Comparison of ENCODE assay signal across 23 cellular contexts in the genomic region with DNA sequence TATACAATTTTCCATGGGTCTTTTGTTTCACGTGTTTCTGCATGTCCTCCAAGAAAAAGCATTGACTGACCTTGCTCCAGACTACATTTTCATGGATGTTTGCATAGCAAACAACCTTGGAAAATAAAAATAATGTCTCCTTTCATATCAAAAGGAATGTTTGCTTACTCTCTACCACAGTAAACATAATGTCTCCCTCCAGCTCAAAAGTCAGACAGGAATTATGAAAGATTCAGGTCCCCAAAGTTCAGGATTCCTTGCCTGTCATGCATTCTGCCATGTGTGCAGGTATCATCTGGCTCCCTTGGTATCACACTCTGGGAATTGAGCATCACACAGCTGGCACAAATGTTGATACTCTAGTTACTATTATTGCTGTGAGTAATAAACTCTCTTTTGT.
"Had no signal": no experiment of that assay in that cellular context is flagged by ENCODE, and none has a peak within 500 bp of the region (broad histone marks: within the 10 kb centered on the region; RNA-seq: fewer than 3 reads in every experiment).

No MANE protein-coding gene starts in this region.

- ATAC-seq: effector memory CD8-positive, alpha-beta T cell; heart right ventricle; lower lobe of right lung; naive thymus-derived CD8-positive, alpha-beta T cell; right cardiac atrium had no signal

- H3K4me3 Mint-ChIP-seq: activated CD4-positive, alpha-beta memory T cell treated with anti-CD3 and anti-CD28 coated beads for 36 hours; activated CD4-positive, alpha-beta T cell treated with anti-CD3 and anti-CD28 coated beads, Interleukin-2, amount 10 ng/mL, durations not matched to agents 24 days and 14 days; activated naive CD4-positive, alpha-beta T cell treated with anti-CD3 and anti-CD28 coated beads for 36 hours; activated naive CD8-positive, alpha-beta T cell treated with anti-CD3 and anti-CD28 coated beads, Interleukin-2, amount 10 ng/mL, durations not matched to agents 7 days and 5 days; activated T-helper 1 cell treated with anti-CD3 and anti-CD28 coated beads, Interleukin-12 subunit alpha, Interleukin-12 subunit beta, Interleukin-2, Interleukin-4 antibody, amounts not matched to agents 30 ng/mL and 10 ng/mL and 1 ng/mL, durations not matched to agents 14 hours and 24 hours and 36 hours; effector memory CD8-positive, alpha-beta T cell; naive thymus-derived CD8-positive, alpha-beta T cell; neural crest cell; T-helper 2 cell treated with Interferon-gamma antibody and Interleukin-4, amounts not matched to agents 5 μg/mL and 100 μg/mL, for 36 hours had no signal

- H3K27me3 Mint-ChIP-seq: activated CD4-positive, alpha-beta memory T cell treated with anti-CD3 and anti-CD28 coated beads for 36 hours; activated CD4-positive, alpha-beta T cell treated with anti-CD3 and anti-CD28 coated beads, Interleukin-2, amount 10 ng/mL, durations not matched to agents 24 days and 14 days; activated naive CD8-positive, alpha-beta T cell treated with anti-CD3 and anti-CD28 coated beads, Interleukin-2, amount 10 ng/mL, durations not matched to agents 7 days and 5 days; effector memory CD8-positive, alpha-beta T cell; naive thymus-derived CD8-positive, alpha-beta T cell had no signal

- H3K27ac Mint-ChIP-seq: activated CD4-positive, alpha-beta memory T cell treated with anti-CD3 and anti-CD28 coated beads for 36 hours; activated CD4-positive, alpha-beta T cell treated with anti-CD3 and anti-CD28 coated beads, Interleukin-2, amount 10 ng/mL, durations not matched to agents 24 days and 14 days; activated naive CD4-positive, alpha-beta T cell treated with anti-CD3 and anti-CD28 coated beads for 36 hours; activated naive CD8-positive, alpha-beta T cell treated with anti-CD3 and anti-CD28 coated beads, Interleukin-2, amount 10 ng/mL, durations not matched to agents 7 days and 5 days; activated T-helper 1 cell treated with anti-CD3 and anti-CD28 coated beads, Interleukin-12 subunit alpha, Interleukin-12 subunit beta, Interleukin-2, Interleukin-4 antibody, amounts not matched to agents 30 ng/mL and 10 ng/mL and 1 ng/mL, durations not matched to agents 14 hours and 24 hours and 36 hours; effector memory CD8-positive, alpha-beta T cell; naive thymus-derived CD8-positive, alpha-beta T cell; T-helper 2 cell treated with Interferon-gamma antibody and Interleukin-4, amounts not matched to agents 5 μg/mL and 100 μg/mL, for 36 hours had no signal

- H3K4me1 Mint-ChIP-seq: activated CD4-positive, alpha-beta T cell treated with anti-CD3 and anti-CD28 coated beads, Interleukin-2, amount 10 ng/mL, durations not matched to agents 24 days and 14 days; activated naive CD8-positive, alpha-beta T cell treated with anti-CD3 and anti-CD28 coated beads, Interleukin-2, amount 10 ng/mL, durations not matched to agents 7 days and 5 days; neural crest cell had no signal

- DNase-seq: activated CD4-positive, alpha-beta memory T cell treated with anti-CD3 and anti-CD28 coated beads for 36 hours; activated CD4-positive, alpha-beta T cell treated with anti-CD3 and anti-CD28 coated beads, Interleukin-2, amount 10 ng/mL, durations not matched to agents 24 days and 14 days; activated CD8-positive, alpha-beta memory T cell treated with anti-CD3 and anti-CD28 coated beads, Interleukin-2, amount 50 U/mL, for 4 hours; activated effector memory CD4-positive, alpha-beta T cell treated with anti-CD3 and anti-CD28 coated beads, Interleukin-2, amount 50 U/mL, for 16 hours; activated naive CD4-positive, alpha-beta T cell treated with anti-CD3 and anti-CD28 coated beads for 36 hours; activated naive CD8-positive, alpha-beta T cell treated with anti-CD3 and anti-CD28 coated beads, Interleukin-2, amount 10 ng/mL, durations not matched to agents 7 days and 5 days; activated T-cell treated with anti-CD3 and anti-CD28 coated beads, Interleukin-2, amount 50 U/mL, for 1 hour; brain microvascular endothelial cell; effector memory CD8-positive, alpha-beta T cell; erythroblast; heart right ventricle; lower lobe of right lung; mesenchymal stem cell; naive thymus-derived CD8-positive, alpha-beta T cell; nucleus accumbens; right cardiac atrium; spleen; stimulated activated naive CD4-positive, alpha-beta T cell treated with Interleukin-2 at 50 U/mL for 16 hours; testis; transverse colon had no signal
